Comparison of ENCODE assay signal across 9 cellular contexts in genomic region chr2:57516740-57517340, GRCh38.
DNase-seq lines count a peak whose midpoint lies in the region; ATAC-seq, FAIRE-seq and TF ChIP-seq lines count a peak whose summit lies in the region.
"Had no signal": no experiment of that assay in that cellular context is flagged by ENCODE, and none has a peak within 500 bp of the region (broad histone marks: within the 10 kb centered on the region; RNA-seq: fewer than 3 reads in every experiment).

No MANE protein-coding gene starts in this region.

- no peak overlapping the region for H3K27ac ChIP-seq in H1 (ENCODE audit: low read depth, low read length)

- no peaks in the 10 kb centered on the region for H3K79me2 ChIP-seq in H1 (ENCODE audit: control insufficient read depth in 1 of 2, insufficient read depth in 2 of 2, low read length in 2 of 2)

- no peaks in the 10 kb centered on the region for H3K27me3 ChIP-seq in H1 (replicated peaks in 1 of 4; ENCODE audit: control insufficient read depth in 3 of 4, extremely low read depth in 1 of 4, insufficient read depth in 3 of 4, low read length in 3 of 4)

- no peak overlapping the region for H4K5ac ChIP-seq in H1 (ENCODE audit: insufficient read length, low read depth, low read length)

- no peaks in the 10 kb centered on the region for H3K79me1 ChIP-seq in H1 (ENCODE audit: low read depth, low read length)

- no peak overlapping the region for H4K91ac ChIP-seq in H1 (replicated peaks; ENCODE audit: insufficient read length, low read length)

- no peak overlapping the region for H3K4ac ChIP-seq in H1 (replicated peaks; ENCODE audit: insufficient read length, low read depth, low read length)

- H4K8ac ChIP-seq in H1 (ENCODE audit: extremely low read depth, insufficient read depth, low read length) = no peak overlapping the region

- H2BK12ac ChIP-seq in H1 (ENCODE audit: low read depth, low read length) = no peak overlapping the region

- H3K14ac ChIP-seq in H1 (ENCODE audit: insufficient read length) = no peak overlapping the region

- H3K4me3 Mint-ChIP-seq in nephron = no peak overlapping the region
- H3K4me3 Mint-ChIP-seq: activated naive CD8-positive, alpha-beta T cell had no signal

- CTCF ChIA-PET in H1 (lab: Charles Lee; ENCODE audit: partially characterized antibody) = interaction anchor here (1.2 to 3.1 kb wide), 2 partner anchors 19 to 1334 kb away, joined by 3 to 9 read pairs; no protein-coding TSS in a partner anchor

- no peak overlapping the region for H2BK120ac ChIP-seq in H1 (replicated peaks; ENCODE audit: low read depth, low read length)

- no peaks in the 10 kb centered on the region for H3K23me2 ChIP-seq in H1 (ENCODE audit: low read depth, low read length)

- no peak overlapping the region for H2BK20ac ChIP-seq in H1 (ENCODE audit: low read length)

- H3K9me3 Mint-ChIP-seq in nephron = no peaks in the 10 kb centered on the region

- TF ChIP-seq CTCF in H1 (IDR thresholded peaks at IDR 0.05; ENCODE audit: control extremely low read depth in 1 of 3, insufficient read depth in 1 of 3, low read depth in 1 of 3, low read length in 3 of 3) (peak in 2 of 3 experiments; percentile 20 to 45; a peak in 2 of 4 replicates), nephron (IDR thresholded peaks at IDR 0.05; ENCODE audit: unreplicated experiment in 3 of 3) (peak; percentile 52 to 65 (median 53))

- no peak overlapping the region for H3K9ac ChIP-seq in H1 (replicated peaks in 1 of 4; ENCODE audit: extremely low read depth in 1 of 4, low read depth in 3 of 4, low read length in 3 of 4)

- no peak for TF ChIP-seq EP300 in H1 (IDR thresholded peaks at IDR 0.05; ENCODE audit: borderline replicate concordance in 1 of 2, low read depth in 2 of 2, low read length in 2 of 2)

- no peak overlapping the region for H3K4me2 ChIP-seq in H1 (ENCODE audit: insufficient read depth in 1 of 2, low read depth in 2 of 2, low read length in 2 of 2)

- no peak for TF ChIP-seq POLR2A in H1 (IDR thresholded peaks at IDR 0.05; ENCODE audit: control extremely low read depth in 1 of 2, low read depth in 2 of 2, low read length in 2 of 2)

- no peaks in the 10 kb centered on the region for H3K36me3 Mint-ChIP-seq in nephron (ENCODE audit: low read depth)
- H3K36me3 Mint-ChIP-seq: activated naive CD8-positive, alpha-beta T cell had no signal

- peak; percentile 89 for ATAC-seq in GM21390 (IDR thresholded peaks at IDR 0.05; ENCODE audit: unreplicated experiment)
- peak; percentile 87 for ATAC-seq in HG03575 (IDR thresholded peaks at IDR 0.05; ENCODE audit: extremely low read depth, insufficient number of reproducible peaks, low FRiP score, unreplicated experiment)
- ATAC-seq in HG03571 (IDR thresholded peaks at IDR 0.05; ENCODE audit: unreplicated experiment) = no peak

- H3K18ac ChIP-seq in H1 (ENCODE audit: extremely low read depth, low read length) = no peak overlapping the region

- H2AK5ac ChIP-seq in H1 (ENCODE audit: low read depth, low read length) = no peak overlapping the region

- no peaks in the 10 kb centered on the region for H3K36me3 ChIP-seq in H1 (ENCODE audit: control insufficient read depth in 2 of 4, insufficient read depth in 4 of 4, low read length in 3 of 4)

- WGBS in H1 (ENCODE audit: extremely low coverage in 1 of 2, insufficient coverage in 1 of 2, insufficient read length in 1 of 2, insufficient replicate concordance in 2 of 2, low coverage in 1 of 2, low lambda C conversion rate in 2 of 2, missing lambda C conversion rate in 1 of 2), 2 experiments = 38% methylated on average over 6 of the region's 6 CpGs; no CpG with 5 or more reads in 1 of the 2 experiments

- peak; percentile 1 for DNase-seq in NOMO-1 treated with dmso at 0.1 percent for 144 hours (lab: John Stamatoyannopoulos, UW; ENCODE audit: unreplicated experiment)
- no peak for DNase-seq in H1 (ENCODE audit: low read depth in 1 of 2, low spot score in 2 of 2)
- DNase-seq in NK-92 (lab: John Stamatoyannopoulos, UW; ENCODE audit: unreplicated experiment) = no peak

- no peaks in the 10 kb centered on the region for H3K4me1 ChIP-seq in H1 (replicated peaks in 1 of 4; ENCODE audit: control insufficient read depth in 3 of 4, insufficient read depth in 4 of 4, low read length in 3 of 4)

- no peaks in the 10 kb centered on the region for H3K4me1 Mint-ChIP-seq in nephron

- FAIRE-seq in G401.6 (lab: Jason Lieb, UNC) (peak; percentile 92), H1 (lab: Jason Lieb, UNC) (peak; percentile 72)

- no peak overlapping the region for H3K56ac ChIP-seq in H1 (replicated peaks; ENCODE audit: insufficient read length, low read depth, low read length)

- POLR2A ChIA-PET in H1 (lab: Charles Lee; ENCODE audit: partially characterized antibody) = no interaction called here

- TF ChIP-seq RAD21 in H1 (IDR thresholded peaks at IDR 0.05 in 1 of 2, conservative IDR thresholded peaks at IDR 0.05 in 1 of 2; ENCODE audit: low read depth in 2 of 2, low read length in 2 of 2) = peak; percentile 67 to 79

- no peak overlapping the region for H3K23ac ChIP-seq in H1 (ENCODE audit: insufficient read length)

- no peak overlapping the region for H2BK5ac ChIP-seq in H1 (ENCODE audit: low read depth, low read length)

- no peak overlapping the region for H2AFZ ChIP-seq in H1 (ENCODE audit: low read length)

- no peak overlapping the region for H3K4me3 ChIP-seq in H1 (ENCODE audit: extremely low read depth in 1 of 4, insufficient read depth in 2 of 4, low read depth in 3 of 4, low read length in 4 of 4)

- no peaks in the 10 kb centered on the region for H3K9me3 ChIP-seq in H1 (ENCODE audit: insufficient read depth in 2 of 2, low read depth in 1 of 2, low read length in 1 of 2)

- H3K27me3 Mint-ChIP-seq in nephron (ENCODE audit: low read depth) = peaks cover 3% of the 10 kb centered on the region

- no peak overlapping the region for H2BK15ac ChIP-seq in H1 (ENCODE audit: low read length)

- H3K27ac Mint-ChIP-seq in nephron = no peak overlapping the region
- H3K27ac Mint-ChIP-seq: activated naive CD8-positive, alpha-beta T cell had no signal

- no peaks in the 10 kb centered on the region for H4K20me1 ChIP-seq in H1 (replicated peaks in 1 of 2; ENCODE audit: control insufficient read depth in 1 of 2, insufficient read depth in 2 of 2, low read length in 2 of 2)

TF ChIP-seq in H1, 55 proteins besides CTCF, POLR2A, EP300 and RAD21:
- TF ChIP-seq ATF2 (IDR thresholded peaks at IDR 0.05; ENCODE audit: low read length) (peak; percentile 88; the same call in 1 of the 2 replicates), CEBPB (IDR thresholded peaks at IDR 0.05; ENCODE audit: low read depth, low read length) (peak; percentile 89), JUND (IDR thresholded peaks at IDR 0.05; ENCODE audit: low read length) (peak; percentile 83), SAP30 (IDR thresholded peaks at IDR 0.05; ENCODE audit: insufficient read depth, insufficient replicate concordance, low read length) (no peak)
